13 cellular contexts compared by ENCODE assay signal in genomic region chr14:71890541-71890940, GRCh38. TPM values are rescaled to one million over a fixed set of nuclear protein-coding genes. Genes with fewer than 3 reads are reported as not detected.
DNase-seq lines count a peak whose midpoint lies in the region; TF ChIP-seq lines count a peak whose summit lies in the region.
"Had no signal": no experiment of that assay in that cellular context is flagged by ENCODE, and none has a peak within 500 bp of the region (broad histone marks: within the 10 kb centered on the region; RNA-seq: fewer than 3 reads in every experiment).

No MANE protein-coding gene starts in this region.

- H2BK120ac ChIP-seq in H9 (ENCODE audit: low read depth, low read length, poor library complexity, severe bottlenecking) = no peak overlapping the region

- peaks cover 15 to 22% of the 10 kb centered on the region in 2 experiments for H3K9me3 Mint-ChIP-seq in H9

- no peak overlapping the region for H3K4me3 ChIP-seq in HUES6 (ENCODE audit: low read depth, low read length)
- H3K4me3 ChIP-seq: A549 had no signal

- DNase-seq in H9 (no peak), middle frontal gyrus (ENCODE audit: extremely low spot score, low spot score) (peak; percentile 49), NOMO-1 treated with dmso at 0.1 percent for 144 hours (lab: John Stamatoyannopoulos, UW; ENCODE audit: unreplicated experiment) (no peak), dedifferentiated amniotic fluid mesenchymal stem cell (ENCODE audit: extremely low spot score) (no peak)
- DNase-seq in stimulated activated CD4-positive, alpha-beta T cell treated with anti-CD3 and anti-CD28 coated beads, Interleukin-4, amount 100 ng/mL, for 4 hours = no peak
- DNase-seq: BE2C; Caco-2; CD4-positive, alpha-beta memory T cell had no signal

- H4K5ac ChIP-seq in H9 (ENCODE audit: insufficient read length, low read depth, low read length) = no peak overlapping the region

- no peaks in the 10 kb centered on the region for H3K79me2 ChIP-seq in H9 (ENCODE audit: insufficient read depth, low read length)

- H4K91ac ChIP-seq in H9 (ENCODE audit: insufficient read length, low read depth, low read length) = no peak overlapping the region

- H3K4me1 Mint-ChIP-seq in H9 = peaks cover 43 to 45% of the 10 kb centered on the region in 2 experiments
- H3K4me1 Mint-ChIP-seq: CD4-positive, alpha-beta memory T cell had no signal

- WGBS in H9 (ENCODE audit: extremely low coverage, insufficient read length, low lambda C conversion rate) = no CpG with 5 or more reads among the region's 1 CpG

- H3T11ph ChIP-seq in H9 (ENCODE audit: low read length) = no peak overlapping the region

- H3K9ac ChIP-seq in H9 (ENCODE audit: extremely low read depth, insufficient read length, low read length) = no peak overlapping the region
- H3K9ac ChIP-seq in HUES6 (ENCODE audit: low read length) = no peak overlapping the region

- H3K4me2 ChIP-seq in H9 (ENCODE audit: insufficient read depth, insufficient read length, low read length) = no peak overlapping the region
- H3K4me2 ChIP-seq: A549 had no signal

- no peak overlapping the region for H3K4ac ChIP-seq in H9 (ENCODE audit: low read depth, low read length)

- H2BK5ac ChIP-seq in H9 (ENCODE audit: insufficient read length, low read length) = no peak overlapping the region

- H3K36me3 Mint-ChIP-seq in H9 (ENCODE audit: insufficient read depth in 1 of 3, low read depth in 3 of 3) = peaks cover 12 to 24% (median 20%) of the 10 kb centered on the region in 3 experiments

- peaks cover 2% of the 10 kb centered on the region; the same call in 1 of the 2 replicates for H3K27me3 Mint-ChIP-seq in H9 (ENCODE audit: low read depth)

- no peaks in the 10 kb centered on the region for H3K36me3 ChIP-seq in HUES6 (ENCODE audit: control insufficient read depth, insufficient read depth, low read length)
- H3K36me3 ChIP-seq: BE2C had no signal

- H3K56ac ChIP-seq in H9 (ENCODE audit: insufficient read length, low read depth, low read length) = no peak overlapping the region

- H2AK5ac ChIP-seq in H9 (ENCODE audit: insufficient read length, low read length) = no peak overlapping the region

- no peak overlapping the region for H2BK12ac ChIP-seq in H9 (ENCODE audit: insufficient read length, low read depth, low read length)

- H3K27ac ChIP-seq in H9 (ENCODE audit: insufficient read length, low read depth, low read length) (no peak overlapping the region), HUES6 (ENCODE audit: low read depth, low read length) (peak overlapping the region; percentile 91; the same call in 1 of the 2 replicates)
- H3K27ac ChIP-seq: A549, C4-2B had no signal

- no peak overlapping the region for H3K18ac ChIP-seq in H9 (ENCODE audit: insufficient read length, low read depth, low read length)

- H2BK20ac ChIP-seq in H9 (ENCODE audit: low read depth, low read length, poor library complexity, severe bottlenecking) = no peak overlapping the region

- H3K27ac Mint-ChIP-seq in H9 = peak overlapping the region in 2 of 3 experiments; percentile 76 to 99; a peak in 3 of 7 replicates
- H3K27ac Mint-ChIP-seq: CD4-positive, alpha-beta memory T cell had no signal

- peaks cover 7% of the 10 kb centered on the region; the same call in 1 of the 2 replicates for H3K4me1 ChIP-seq in H9 (ENCODE audit: insufficient read depth, low read length)
- peaks cover 20% of the 10 kb centered on the region for H3K4me1 ChIP-seq in HUES6 (ENCODE audit: control insufficient read depth, insufficient read depth, low read length)
- H3K4me1 ChIP-seq: A549, BE2C had no signal

- no peak overlapping the region for H3K14ac ChIP-seq in H9 (ENCODE audit: insufficient read depth, low read length)

- no peak overlapping the region for H3K4me3 Mint-ChIP-seq in H9
- H3K4me3 Mint-ChIP-seq: CD4-positive, alpha-beta memory T cell had no signal

- no peaks in the 10 kb centered on the region for H3K79me1 ChIP-seq in H9 (ENCODE audit: insufficient read depth, low read depth, low read length, poor library complexity, severe bottlenecking)

- no peak overlapping the region for H2BK15ac ChIP-seq in H9 (ENCODE audit: low read depth, low read length)

- no peaks in the 10 kb centered on the region for H3K27me3 ChIP-seq in H9 (ENCODE audit: insufficient read depth, low read length)
- H3K27me3 ChIP-seq in HUES6 (ENCODE audit: control insufficient read depth, insufficient read depth, low read length) = no peaks in the 10 kb centered on the region

- H2AFZ ChIP-seq in H9 (ENCODE audit: low read length) = no peak overlapping the region

- H3K23me2 ChIP-seq in H9 (ENCODE audit: insufficient read length, low read depth, low read length, poor library complexity, severe bottlenecking) = no peaks in the 10 kb centered on the region

- H4K20me1 ChIP-seq in H9 (ENCODE audit: control insufficient read depth, insufficient read depth, insufficient read length) = no peaks in the 10 kb centered on the region

- H3K23ac ChIP-seq in H9 (ENCODE audit: insufficient read length, low read depth, low read length) = no peak overlapping the region

- TF ChIP-seq CTCF in H9 (conservative IDR thresholded peaks at IDR 0.05) = no peak

- no peak overlapping the region for H4K8ac ChIP-seq in H9 (replicated peaks; ENCODE audit: insufficient read length, low read depth, low read length)

- peaks cover 5% of the 10 kb centered on the region for H3K9me3 ChIP-seq in H9 (ENCODE audit: control insufficient read depth, low read depth, low read length)
- peaks cover 16% of the 10 kb centered on the region for H3K9me3 ChIP-seq in HUES6 (ENCODE audit: control insufficient read depth, insufficient read depth, low read depth, low read length)
- H3K9me3 ChIP-seq: A549, BE2C had no signal

RNA-seq across cellular contexts. Expression of gene RGS6, which starts 41.7 kb away (rescaled TPM):
- total RNA-seq in H9 (2021) = 2.8 and 3.0 TPM in 2 replicates
- total RNA-seq: Caco-2, Daoy, HepG2 had no signal
